8 cellular contexts compared by ENCODE assay signal in the genomic region with DNA sequence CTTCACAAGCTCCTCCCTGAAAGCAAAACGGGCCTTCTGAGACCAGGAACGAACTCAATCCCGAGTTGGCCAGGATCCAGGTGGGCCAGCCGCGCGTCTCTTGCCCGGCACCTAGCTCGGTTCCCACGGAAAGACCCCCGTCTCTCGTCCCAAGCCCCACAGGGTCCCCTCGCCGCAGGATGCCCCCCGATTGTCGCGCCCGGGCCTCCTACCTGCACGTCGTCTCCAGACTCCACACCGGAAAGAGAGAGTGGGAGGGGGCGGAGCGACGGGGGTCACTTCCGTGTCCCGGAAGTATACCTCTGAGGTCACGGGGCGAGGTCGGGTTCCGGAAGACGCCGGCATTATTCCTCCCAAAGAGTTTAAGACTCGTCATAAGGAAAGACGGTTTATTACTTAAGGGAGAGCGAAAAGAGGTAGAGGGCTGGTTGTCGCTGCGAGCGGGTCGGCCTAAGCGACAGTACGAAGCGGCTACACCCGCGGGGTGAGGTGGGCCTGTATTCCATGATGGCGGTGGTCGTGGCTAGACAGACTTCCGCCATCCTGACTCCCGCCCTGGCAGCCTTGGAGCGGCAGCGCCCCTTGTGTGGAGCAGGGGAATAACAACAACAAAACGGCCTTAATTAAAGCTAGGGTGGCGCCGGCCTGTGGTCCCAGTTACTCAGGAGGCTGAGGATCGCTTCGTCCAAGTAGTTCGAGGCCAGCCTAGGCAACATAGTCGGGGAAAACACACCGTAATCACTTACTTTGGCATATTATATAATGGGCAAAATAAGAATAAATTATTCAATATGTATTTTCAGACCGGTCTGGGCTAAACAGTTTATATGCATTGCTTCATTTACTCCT.
A peak's percentile ranks its signal among the peaks of the same experiment; 100 is the strongest.
DNase-seq lines count a peak whose midpoint lies in the region; ATAC-seq lines count a peak whose summit lies in the region.

Gene RPS14 (minus strand): TSS at position 249 of the 849 bp plus-strand sequence. CDS start 2,006 bp downstream, outside the sequence.

- DNase-seq in AML-193 (lab: John Stamatoyannopoulos, UW), result peak; percentile 84 to 91
- DNase-seq in NCI-H446 (lab: John Stamatoyannopoulos, UW), result peak; percentile 84 to 91
- DNase-seq in cerebellar cortex (ENCODE audit: low spot score), result peak; percentile 91
- peak; percentile 98 for DNase-seq in kidney glomerular epithelial cell (lab: John Stamatoyannopoulos, UW)
- peak; percentile 80 to 91 for DNase-seq in stimulated activated CD4-positive, alpha-beta T cell treated with anti-CD3 and anti-CD28 coated beads, Interleukin-1b, Interleukin-23, amount 100 ng/mL, for 1 hour (ENCODE audit: low read depth in 2 of 2)

- peak; percentile 96 for ATAC-seq in GM19035 (IDR thresholded peaks at IDR 0.05; ENCODE audit: unreplicated experiment)
- ATAC-seq in HG03354 (IDR thresholded peaks at IDR 0.05; ENCODE audit: poor library complexity, severe bottlenecking, unreplicated experiment), result peak; percentile 96
- ATAC-seq in activated CD4-positive, CD25-positive, alpha-beta regulatory T cell treated with anti-CD3 and anti-CD28 coated beads, Interleukin-2, amount 50 U/mL, for 24 hours, result peak; percentile 91 to 92

Comparison
In these comparisons a context has a peak if more than half of its experiments do, and no peak if none do; other contexts are left out.
1. Peak in every context shown above with its lines: DNase-seq and ATAC-seq.